ENCODE assay signal across 1 cellular context in genomic region chr22:49432211-49432905, GRCh38.
TF ChIP-seq lines count a peak whose summit lies in the region.

No MANE protein-coding gene starts in this region.

TF ChIP-seq in H1, 55 proteins besides CTCF, POLR2A, EP300 and RAD21:
- no peak for TF ChIP-seq SP2 (IDR thresholded peaks at IDR 0.05; ENCODE audit: low read length)
- no peak for TF ChIP-seq PHF8 (conservative IDR thresholded peaks at IDR 0.05; ENCODE audit: low read depth, low read length)
- TF ChIP-seq, protein P1, sequence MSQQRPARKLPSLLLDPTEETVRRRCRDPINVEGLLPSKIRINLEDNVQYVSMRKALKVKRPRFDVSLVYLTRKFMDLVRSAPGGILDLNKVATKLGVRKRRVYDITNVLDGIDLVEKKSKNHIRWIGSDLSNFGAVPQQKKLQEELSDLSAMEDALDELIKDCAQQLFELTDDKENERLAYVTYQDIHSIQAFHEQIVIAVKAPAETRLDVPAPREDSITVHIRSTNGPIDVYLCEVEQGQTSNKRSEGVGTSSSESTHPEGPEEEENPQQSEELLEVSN (IDR thresholded peaks at IDR 0.05): 0 out of 2 replicates have a peak, but pooled peaks have one; percentile 38
